Comparison of ENCODE assay signal across 17 cellular contexts in genomic region chr7:101984141-101984879, GRCh38.
"Had no signal": no experiment of that assay in that cellular context is flagged by ENCODE, and none has a peak within 500 bp of the region (broad histone marks: within the 10 kb centered on the region; RNA-seq: fewer than 3 reads in every experiment).

No MANE protein-coding gene starts in this region.

- H3K27ac Mint-ChIP-seq: activated CD4-positive, alpha-beta memory T cell treated with anti-CD3 and anti-CD28 coated beads, Interleukin-2, amount 10 ng/mL, durations not matched to agents 7 days and 5 days; activated CD4-positive, alpha-beta T cell treated with anti-CD3 and anti-CD28 coated beads for 36 hours; activated naive CD8-positive, alpha-beta T cell treated with anti-CD3 and anti-CD28 coated beads, Interleukin-2, amount 50 U/mL, for 24 hours had no signal

- H3K4me3 ChIP-seq: ascending aorta, heart right ventricle, left ventricle myocardium inferior, psoas muscle, right lobe of liver had no signal

- H3K27me3 ChIP-seq: ascending aorta, heart right ventricle, neutrophil, right lobe of liver had no signal

- ATAC-seq: activated CD4-positive, alpha-beta T cell treated with anti-CD3 and anti-CD28 coated beads for 36 hours; activated naive CD8-positive, alpha-beta T cell treated with anti-CD3 and anti-CD28 coated beads, Interleukin-2, amount 50 U/mL, for 24 hours; heart right ventricle; right lobe of liver; stimulated activated naive B cell treated with anti-CD40 and anti-IgM and Interleukin-4, amounts not matched to agents 10 μg/mL and 1 μg/mL and 100 μg/mL, for 72 hours had no signal

- H3K9me3 Mint-ChIP-seq: activated naive CD8-positive, alpha-beta T cell treated with anti-CD3 and anti-CD28 coated beads, Interleukin-2, amount 50 U/mL, for 24 hours had no signal

- H3K4me1 Mint-ChIP-seq: activated CD4-positive, alpha-beta memory T cell treated with anti-CD3 and anti-CD28 coated beads, Interleukin-2, amount 10 ng/mL, durations not matched to agents 7 days and 5 days had no signal

- H3K36me3 ChIP-seq: ascending aorta, heart right ventricle, left ventricle myocardium inferior, right lobe of liver had no signal

- H3K27ac ChIP-seq: ascending aorta, heart right ventricle, left ventricle myocardium inferior, neutrophil, psoas muscle, right lobe of liver had no signal

- H3K4me1 ChIP-seq: right lobe of liver had no signal

- H3K4me3 Mint-ChIP-seq: activated CD4-positive, alpha-beta memory T cell treated with anti-CD3 and anti-CD28 coated beads, Interleukin-2, amount 10 ng/mL, durations not matched to agents 7 days and 5 days; activated CD4-positive, alpha-beta T cell treated with anti-CD3 and anti-CD28 coated beads for 36 hours; activated naive CD8-positive, alpha-beta T cell treated with anti-CD3 and anti-CD28 coated beads, Interleukin-2, amount 50 U/mL, for 24 hours; stimulated activated naive B cell treated with anti-CD40 and anti-IgM and Interleukin-4, amounts not matched to agents 10 μg/mL and 1 μg/mL and 100 μg/mL, for 72 hours had no signal

- H3K27me3 Mint-ChIP-seq: activated CD4-positive, alpha-beta memory T cell treated with anti-CD3 and anti-CD28 coated beads, Interleukin-2, amount 10 ng/mL, durations not matched to agents 7 days and 5 days; activated CD4-positive, alpha-beta T cell treated with anti-CD3 and anti-CD28 coated beads for 36 hours; activated naive CD8-positive, alpha-beta T cell treated with anti-CD3 and anti-CD28 coated beads, Interleukin-2, amount 50 U/mL, for 24 hours; stimulated activated naive B cell treated with anti-CD40 and anti-IgM and Interleukin-4, amounts not matched to agents 10 μg/mL and 1 μg/mL and 100 μg/mL, for 72 hours had no signal

- H3K9me3 ChIP-seq: ascending aorta, left ventricle myocardium inferior, neutrophil, psoas muscle, right lobe of liver had no signal

- DNase-seq: activated CD4-positive, alpha-beta memory T cell treated with anti-CD3 and anti-CD28 coated beads, Interleukin-2, amount 10 ng/mL, durations not matched to agents 7 days and 5 days; activated CD4-positive, alpha-beta T cell treated with anti-CD3 and anti-CD28 coated beads for 36 hours; activated CD8-positive, alpha-beta memory T cell treated with anti-CD3 and anti-CD28 coated beads, Interleukin-2, amount 50 U/mL, for 4 hours; activated naive CD4-positive, alpha-beta T cell; activated naive CD8-positive, alpha-beta T cell treated with anti-CD3 and anti-CD28 coated beads, Interleukin-2, amount 50 U/mL, for 24 hours; effector CD4-positive, alpha-beta T cell; heart right ventricle; islet precursor cell; left ventricle myocardium inferior; psoas muscle; right lobe of liver; stimulated activated CD4-positive, alpha-beta T cell treated with anti-CD3 and anti-CD28 coated beads, Interleukin-2, amount 100 ng/mL, for 24 hours; stimulated activated naive B cell treated with anti-CD40 and anti-IgM and Interleukin-4, amounts not matched to agents 10 μg/mL and 1 μg/mL and 100 μg/mL, for 72 hours; T-helper 9 cell; trophoblast cell had no signal
